ENCODE assay signal across 8 cellular contexts in genomic region chr10:102644066-102644645, GRCh38. TPM values are rescaled to one million over a fixed set of nuclear protein-coding genes. Genes with fewer than 3 reads are reported as not detected.
DNase-seq lines count a peak whose midpoint lies in the region; ATAC-seq and TF ChIP-seq lines count a peak whose summit lies in the region.

TSS of gene TRIM8 (plus strand) at chr10:102644479. CDS start at chr10:102644618, 139 bp downstream.

- H3K9me3 ChIP-seq in endodermal cell (ENCODE audit: control insufficient read depth, low read length): no peaks in the 10 kb centered on the region

- H3K4me3 ChIP-seq in GM12875 (ENCODE audit: low read depth, low read length) (peak within 1 kb of the TSS; percentile 79), endodermal cell (ENCODE audit: low read length) (peak within 1 kb of the TSS; percentile 94)

- H3K27ac ChIP-seq in endodermal cell (ENCODE audit: low read depth, low read length): peak within 1 kb of the TSS; percentile 94

- DNase-seq in MV-4-11 (lab: John Stamatoyannopoulos, UW) (peak; percentile 50), endodermal cell (peak; percentile 82), mucosa of gallbladder (ENCODE audit: low spot score) (peak; percentile 36)
- DNase-seq in activated CD8-positive, alpha-beta T cell treated with anti-CD3 and anti-CD28 coated beads, Interleukin-2, amount 10 ng/mL, durations not matched to agents 7 days and 5 days: peak; percentile 67
- peak; percentile 67 to 76 for DNase-seq in stimulated activated naive CD8-positive, alpha-beta T cell treated with anti-CD3 and anti-CD28 coated beads, Interleukin-15, amount 100 ng/mL, for 72 hours

- H3K4me1 Mint-ChIP-seq in activated CD8-positive, alpha-beta T cell treated with anti-CD3 and anti-CD28 coated beads, Interleukin-2, amount 10 ng/mL, durations not matched to agents 7 days and 5 days (ENCODE audit: low read depth): peaks cover 38% of the 10 kb centered on the region
- H3K4me1 Mint-ChIP-seq in endodermal cell: peaks cover 25% of the 10 kb centered on the region
- H3K4me1 Mint-ChIP-seq in stimulated activated naive CD8-positive, alpha-beta T cell treated with anti-CD3 and anti-CD28 coated beads, Interleukin-15, amount 100 ng/mL, for 72 hours: peaks cover 44% of the 10 kb centered on the region

- peaks cover 24% of the 10 kb centered on the region for H3K36me3 Mint-ChIP-seq in activated CD8-positive, alpha-beta T cell treated with anti-CD3 and anti-CD28 coated beads, Interleukin-2, amount 10 ng/mL, durations not matched to agents 7 days and 5 days (ENCODE audit: low read depth)
- peaks cover 3% of the 10 kb centered on the region for H3K36me3 Mint-ChIP-seq in endodermal cell (ENCODE audit: low read depth)

- peak within 1 kb of the TSS; percentile 94 for H3K27ac Mint-ChIP-seq in activated CD8-positive, alpha-beta T cell treated with anti-CD3 and anti-CD28 coated beads, Interleukin-2, amount 10 ng/mL, durations not matched to agents 7 days and 5 days
- H3K27ac Mint-ChIP-seq in endodermal cell: peak within 1 kb of the TSS; percentile 97
- peak within 1 kb of the TSS; percentile 95 to 99 for H3K27ac Mint-ChIP-seq in stimulated activated naive CD8-positive, alpha-beta T cell treated with anti-CD3 and anti-CD28 coated beads, Interleukin-15, amount 100 ng/mL, for 72 hours

- no peak for TF ChIP-seq CTCF in GM12875 (IDR thresholded peaks at IDR 0.05; ENCODE audit: borderline replicate concordance, insufficient read depth, low read depth, low read length)
- TF ChIP-seq CTCF in endodermal cell (conservative IDR thresholded peaks at IDR 0.05): no peak

- WGBS in endodermal cell (ENCODE audit: insufficient coverage in 1 of 2, insufficient read length in 1 of 2), 2 experiments: 0% methylated on average over 50 to 80 of the region's 80 CpGs

- H3K27me3 ChIP-seq in endodermal cell (ENCODE audit: control insufficient read depth, insufficient read depth, low read length, poor library complexity, severe bottlenecking): no peaks in the 10 kb centered on the region

- peaks cover 4% of the 10 kb centered on the region for H3K27me3 Mint-ChIP-seq in activated CD8-positive, alpha-beta T cell treated with anti-CD3 and anti-CD28 coated beads, Interleukin-2, amount 10 ng/mL, durations not matched to agents 7 days and 5 days (ENCODE audit: low read depth)
- no peaks in the 10 kb centered on the region for H3K27me3 Mint-ChIP-seq in endodermal cell (ENCODE audit: insufficient read depth)
- no peaks in the 10 kb centered on the region for H3K27me3 Mint-ChIP-seq in stimulated activated naive CD8-positive, alpha-beta T cell treated with anti-CD3 and anti-CD28 coated beads, Interleukin-15, amount 100 ng/mL, for 72 hours

- peak within 1 kb of the TSS; percentile 99 for H3K4me3 Mint-ChIP-seq in activated CD8-positive, alpha-beta T cell treated with anti-CD3 and anti-CD28 coated beads, Interleukin-2, amount 10 ng/mL, durations not matched to agents 7 days and 5 days
- H3K4me3 Mint-ChIP-seq in endodermal cell: peak within 1 kb of the TSS; percentile 85
- H3K4me3 Mint-ChIP-seq in stimulated activated naive CD8-positive, alpha-beta T cell treated with anti-CD3 and anti-CD28 coated beads, Interleukin-15, amount 100 ng/mL, for 72 hours: peak within 1 kb of the TSS; percentile 90 to 96

- peaks cover 13% of the 10 kb centered on the region for H3K4me1 ChIP-seq in endodermal cell (ENCODE audit: control insufficient read depth, insufficient read depth, low read length)

- H3K9me3 Mint-ChIP-seq in activated CD8-positive, alpha-beta T cell treated with anti-CD3 and anti-CD28 coated beads, Interleukin-2, amount 10 ng/mL, durations not matched to agents 7 days and 5 days (ENCODE audit: insufficient read depth): no peaks in the 10 kb centered on the region
- H3K9me3 Mint-ChIP-seq in endodermal cell: no peaks in the 10 kb centered on the region
- no peaks in the 10 kb centered on the region for H3K9me3 Mint-ChIP-seq in stimulated activated naive CD8-positive, alpha-beta T cell treated with anti-CD3 and anti-CD28 coated beads, Interleukin-15, amount 100 ng/mL, for 72 hours

- POLR2A ChIA-PET in activated CD8-positive, alpha-beta T cell treated with anti-CD3 and anti-CD28 coated beads, Interleukin-2, amount 10 ng/mL, durations not matched to agents 7 days and 5 days (lab: Charles Lee): interaction anchor here (1.1 to 4.9 kb wide), 10 partner anchors 10 to 548 kb away, joined by 3 to 44 read pairs (median 13); partner anchors contain the start of genes ARL3 and SFXN2

- CTCF ChIA-PET in activated CD8-positive, alpha-beta T cell treated with anti-CD3 and anti-CD28 coated beads, Interleukin-2, amount 10 ng/mL, durations not matched to agents 7 days and 5 days (lab: Charles Lee): interaction anchor here (1.1 to 4.6 kb wide), 13 partner anchors 9 to 166 kb away, joined by 3 to 51 read pairs (median 6); partner anchors contain the start of genes ARL3, SFXN2, SUFU and WBP1L

- no peaks in the 10 kb centered on the region for H3K36me3 ChIP-seq in endodermal cell (ENCODE audit: control insufficient read depth, insufficient read depth, low read length)

- H3K9ac ChIP-seq in endodermal cell (ENCODE audit: extremely low read depth, low read length, poor library complexity, severe bottlenecking): peak within 1 kb of the TSS; percentile 94

- peak; percentile 8 for ATAC-seq in activated CD8-positive, alpha-beta T cell treated with anti-CD3 and anti-CD28 coated beads, Interleukin-2, amount 10 ng/mL, durations not matched to agents 7 days and 5 days
- ATAC-seq in stimulated activated naive CD8-positive, alpha-beta T cell treated with anti-CD3 and anti-CD28 coated beads, Interleukin-15, amount 100 ng/mL, for 72 hours: no peak
- ATAC-seq in GM21360 (IDR thresholded peaks at IDR 0.05; ENCODE audit: unreplicated experiment) (no peak), HG03520 (IDR thresholded peaks at IDR 0.05; ENCODE audit: unreplicated experiment) (no peak)

RNA-seq across cellular contexts. Expression of gene TRIM8, which starts in this region (rescaled TPM):
- 10 to 100 TPM; 45.0 to 47.1 TPM for total RNA-seq in activated CD8-positive, alpha-beta T cell treated with anti-CD3 and anti-CD28 coated beads, Interleukin-2, amount 10 ng/mL, durations not matched to agents 7 days and 5 days
- total RNA-seq in endodermal cell: 10 to 100 TPM; 27.7 to 32.7 TPM
- polyA plus RNA-seq in endodermal cell (2013, experiment 1 of 2): 55.6 TPM
- 46.3 TPM for polyA plus RNA-seq in endodermal cell (2013, experiment 2 of 2)
- 129 TPM for total RNA-seq in mucosa of gallbladder
